Comparison of ENCODE assay signal across 8 cellular contexts in the genomic region with DNA sequence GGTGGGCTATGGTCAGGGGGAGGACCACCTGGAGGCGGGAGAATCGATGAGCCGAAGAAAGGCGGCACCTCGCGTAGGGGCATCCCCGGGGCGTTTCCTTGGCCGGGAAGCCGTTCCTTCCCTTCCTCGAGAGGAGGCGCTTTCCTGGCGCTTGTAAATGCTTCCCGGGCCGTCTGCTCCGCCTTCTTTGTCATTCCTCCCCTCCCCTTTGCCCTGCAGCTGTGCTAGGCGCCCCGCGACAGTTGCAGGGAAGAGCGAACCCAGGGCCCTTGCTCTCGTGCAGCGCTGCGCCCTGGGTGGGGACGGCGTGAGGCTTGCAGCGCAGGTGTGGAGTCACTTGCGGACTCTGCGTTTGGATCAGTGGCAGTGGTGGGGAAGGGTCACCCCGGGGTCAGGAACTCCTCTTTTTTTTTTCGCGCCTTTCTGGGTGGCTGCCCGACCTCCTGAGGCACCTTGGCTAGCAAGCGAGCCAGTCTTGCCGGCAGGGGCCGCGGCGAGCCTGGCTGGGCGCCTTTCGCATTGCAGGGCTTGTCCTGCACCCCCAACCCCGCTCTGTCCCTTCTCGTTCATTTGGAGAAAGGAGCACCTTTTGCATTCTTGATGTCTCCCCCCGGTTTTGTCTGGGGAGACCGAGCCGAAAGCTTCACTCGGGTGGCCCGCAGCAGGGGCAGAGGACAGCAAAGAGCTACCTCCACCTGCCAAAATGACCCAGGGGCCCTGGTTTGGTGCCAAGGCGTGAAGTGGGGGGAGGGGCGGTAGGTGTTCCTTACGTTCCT. TPM values are rescaled to one million over a fixed set of nuclear protein-coding genes. Genes with fewer than 3 reads are reported as not detected.
DNase-seq lines count a peak whose midpoint lies in the region; ATAC-seq and TF ChIP-seq lines count a peak whose summit lies in the region.

No MANE protein-coding gene starts in this region.

- H3K9me3 ChIP-seq in BE2C (no peaks in the 10 kb centered on the region), esophagus muscularis mucosa (no peaks in the 10 kb centered on the region), muscle layer of duodenum (ENCODE audit: control insufficient read depth in 1 of 2, low read length in 2 of 2) (no peaks in the 10 kb centered on the region)

- ATAC-seq in HG02798 (IDR thresholded peaks at IDR 0.05; ENCODE audit: poor library complexity, unreplicated experiment) = no peak

- H3K4me3 ChIP-seq in BE2C (ENCODE audit: low read depth, low read length) (peak overlapping the region; percentile 51), esophagus muscularis mucosa (peak overlapping the region; percentile 67 to 81 (median 77)), muscle layer of duodenum (ENCODE audit: low read depth in 1 of 2, low read length in 2 of 2) (peak overlapping the region; percentile 55 to 79)

- no peak for TF ChIP-seq POLR2A in esophagus muscularis mucosa (IDR thresholded peaks at IDR 0.05; ENCODE audit: low read depth)

- TF ChIP-seq EP300 in esophagus muscularis mucosa (IDR thresholded peaks at IDR 0.05) = no peak

- intact Hi-C loops in esophagus muscularis mucosa (cut with DNase I) = loop anchor here (5.0 kb wide), 1 partner anchor 98 kb away; no protein-coding TSS in a partner anchor

- peak; percentile 48 for DNase-seq in BE2C
- DNase-seq in GM19238 (ENCODE audit: insufficient read length, low spot score) = peak; percentile 16
- DNase-seq in LHCN-M2 (ENCODE audit: low read depth) = peak; percentile 63
- DNase-seq in SW480 (ENCODE audit: low spot score) = peak; percentile 83
- DNase-seq in esophagus muscularis mucosa (ENCODE audit: extremely low spot score) = no peak
- DNase-seq in DMS114 treated with DMSO at 0.1 percent for 48 hours (lab: John Stamatoyannopoulos, UW; ENCODE audit: unreplicated experiment) = no peak

- H3K36me3 ChIP-seq in BE2C = no peaks in the 10 kb centered on the region
- H3K36me3 ChIP-seq in esophagus muscularis mucosa = no peaks in the 10 kb centered on the region
- no peaks in the 10 kb centered on the region for H3K36me3 ChIP-seq in muscle layer of duodenum (ENCODE audit: control insufficient read depth in 1 of 2, insufficient read depth in 2 of 2, low read length in 2 of 2)

- H3K4me1 ChIP-seq in BE2C (no peaks in the 10 kb centered on the region), esophagus muscularis mucosa (peaks cover 10 to 31% (median 29%) of the 10 kb centered on the region in 4 donors), muscle layer of duodenum (ENCODE audit: control insufficient read depth in 1 of 2, insufficient read depth in 2 of 2, low read length in 2 of 2) (peaks cover 3 to 14% of the 10 kb centered on the region in 2 donors)

- TF ChIP-seq CTCF in BE2C (IDR thresholded peaks at IDR 0.05; ENCODE audit: low read depth, low read length) (no peak), esophagus muscularis mucosa (IDR thresholded peaks at IDR 0.05) (peak in 1 of 3 experiments; percentile 28)

- H3K27ac ChIP-seq in esophagus muscularis mucosa (replicated peaks in 1 of 4) = peak overlapping the region; percentile 72 to 82 (median 78)
- no peak overlapping the region for H3K27ac ChIP-seq in muscle layer of duodenum (ENCODE audit: low read length)

- 2% methylated on average over 33 of the region's 49 CpGs for WGBS in esophagus muscularis mucosa

- H3K27me3 ChIP-seq in BE2C (peaks cover 65% of the 10 kb centered on the region), esophagus muscularis mucosa (no peaks in the 10 kb centered on the region), muscle layer of duodenum (ENCODE audit: low read depth, low read length) (peaks cover 5% of the 10 kb centered on the region)

RNA-seq across cellular contexts. Expression of gene KCNS3, which starts 0.9 kb away (rescaled TPM):
- not detected for polyA plus RNA-seq in BE2C (2012; ENCODE audit: insufficient read depth, insufficient read length, low read depth)
- total RNA-seq in LHCN-M2 (2014; rRNA removed) (1.1 and 3.4 TPM in 2 replicates), esophagus muscularis mucosa (10 to 100 TPM; 14.6 to 37.4 (median 24.3) TPM)
- polyA plus RNA-seq in LHCN-M2 (2012) = 4.2 TPM

Comparison
In these comparisons a context has a peak if more than half of its experiments do, and no peak if none do; other contexts are left out.
1. DNase-seq: peak in BE2C (single experiment), GM19238 (single experiment), LHCN-M2 (single experiment) and SW480 (single experiment); none in esophagus muscularis mucosa (single experiment) and DMS114 treated with DMSO at 0.1 percent for 48 hours (single experiment).
2. Peak in every context shown above with its lines, with median percentiles within 50 percentile points of each other: H3K4me3 ChIP-seq.